Comparison of ENCODE assay signal across 8 cellular contexts in the genomic region with DNA sequence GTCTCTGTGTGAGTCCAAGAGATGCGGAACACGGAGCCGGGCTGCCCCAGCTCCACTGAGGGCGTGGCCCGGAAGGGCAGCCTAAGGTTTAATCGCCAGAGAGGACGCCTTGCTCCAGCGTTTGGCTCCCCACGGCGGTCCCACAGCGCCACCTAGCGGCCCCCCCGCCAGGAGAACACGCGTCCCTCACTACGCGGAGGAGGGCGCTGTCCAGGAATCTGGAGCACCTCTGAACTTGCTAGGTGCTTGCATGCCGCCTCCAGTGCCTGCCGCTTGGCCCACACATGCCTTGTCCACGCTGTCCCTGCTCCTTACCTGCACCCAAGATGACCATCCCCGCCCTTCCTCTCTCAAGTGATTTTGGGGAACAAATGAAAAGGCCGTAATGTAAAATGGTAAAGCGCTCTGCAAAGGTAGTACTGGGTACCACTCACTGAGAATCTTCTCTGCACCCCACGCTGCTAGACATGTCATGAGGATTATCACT. TPM values are rescaled to one million over a fixed set of nuclear protein-coding genes. Genes with fewer than 3 reads are reported as not detected.
DNase-seq lines count a peak whose midpoint lies in the region; ATAC-seq and TF ChIP-seq lines count a peak whose summit lies in the region.

No MANE protein-coding gene starts in this region.

- intact Hi-C loops in cardiac septum (cut with DNase I) (loop anchor here (1.0 to 2.0 kb wide), 2 partner anchors 217 to 393 kb away; no protein-coding TSS in a partner anchor), uterus (cut with DNase I; ENCODE audit: low total_unique reads) (loop anchor here (10.0 kb wide), 2 partner anchors 225 to 385 kb away; a partner anchor contains a TSS)

- peak; percentile 93 for DNase-seq in NAMALWA (ENCODE audit: low spot score)
- DNase-seq in SKM-1 (lab: John Stamatoyannopoulos, UW; ENCODE audit: unreplicated experiment): peak; percentile 80
- peak; percentile 92 for DNase-seq in cardiac septum (ENCODE audit: low spot score)
- peak; percentile 96 for DNase-seq in progenitor cell of endocrine pancreas (ENCODE audit: low spot score, unreplicated experiment)
- peak; percentile 79 to 80 for DNase-seq in uterus

- H3K27ac Mint-ChIP-seq in activated naive CD4-positive, alpha-beta T cell treated with anti-CD3 and anti-CD28 coated beads, Interleukin-2, amount 50 U/mL, for 24 hours: no peak overlapping the region
- H3K27ac Mint-ChIP-seq in progenitor cell of endocrine pancreas: no peak overlapping the region

- no peaks in the 10 kb centered on the region for H3K36me3 ChIP-seq in uterus

- H3K27me3 ChIP-seq in uterus: no peaks in the 10 kb centered on the region

- no peaks in the 10 kb centered on the region for H3K9me3 ChIP-seq in uterus

- no peaks in the 10 kb centered on the region for H3K36me3 Mint-ChIP-seq in activated naive CD4-positive, alpha-beta T cell treated with anti-CD3 and anti-CD28 coated beads, Interleukin-2, amount 50 U/mL, for 24 hours
- H3K36me3 Mint-ChIP-seq in progenitor cell of endocrine pancreas (ENCODE audit: insufficient read depth): no peaks in the 10 kb centered on the region

- peak overlapping the region; percentile 72 for H3K4me3 Mint-ChIP-seq in activated naive CD4-positive, alpha-beta T cell treated with anti-CD3 and anti-CD28 coated beads, Interleukin-2, amount 50 U/mL, for 24 hours
- H3K4me3 Mint-ChIP-seq in progenitor cell of endocrine pancreas (ENCODE audit: low read depth): peak overlapping the region; percentile 45

- no peak overlapping the region for H3K4me3 ChIP-seq in uterus

- no peak overlapping the region for H3K27ac ChIP-seq in uterus

- no peak for TF ChIP-seq POLR2A in uterus (IDR thresholded peaks at IDR 0.05)

- H3K4me1 ChIP-seq in uterus: no peaks in the 10 kb centered on the region

- TF ChIP-seq CTCF in GM12873 (IDR thresholded peaks at IDR 0.05; ENCODE audit: insufficient read depth, low read depth, low read length, missing control alignments): peak; percentile 98
- peak; percentile 100 for TF ChIP-seq CTCF in progenitor cell of endocrine pancreas (IDR thresholded peaks at IDR 0.05; ENCODE audit: unreplicated experiment)
- peak; percentile 96 to 100 (median 100) for TF ChIP-seq CTCF in uterus (IDR thresholded peaks at IDR 0.05)

- peaks cover 15% of the 10 kb centered on the region for H3K27me3 Mint-ChIP-seq in activated naive CD4-positive, alpha-beta T cell treated with anti-CD3 and anti-CD28 coated beads, Interleukin-2, amount 50 U/mL, for 24 hours
- peaks cover 85% of the 10 kb centered on the region for H3K27me3 Mint-ChIP-seq in progenitor cell of endocrine pancreas

- H3K9me3 Mint-ChIP-seq in activated naive CD4-positive, alpha-beta T cell treated with anti-CD3 and anti-CD28 coated beads, Interleukin-2, amount 50 U/mL, for 24 hours: no peaks in the 10 kb centered on the region
- H3K9me3 Mint-ChIP-seq in progenitor cell of endocrine pancreas (ENCODE audit: low read depth): no peaks in the 10 kb centered on the region

- peak; percentile 94 for ATAC-seq in HG02610 (IDR thresholded peaks at IDR 0.05; ENCODE audit: unreplicated experiment)

- peaks cover 16% of the 10 kb centered on the region for H3K4me1 Mint-ChIP-seq in activated naive CD4-positive, alpha-beta T cell treated with anti-CD3 and anti-CD28 coated beads, Interleukin-2, amount 50 U/mL, for 24 hours
- H3K4me1 Mint-ChIP-seq in progenitor cell of endocrine pancreas (ENCODE audit: low read depth): no peaks in the 10 kb centered on the region

RNA-seq across cellular contexts. Expression of a gene that starts 14.4 kb away (rescaled TPM):
- total RNA-seq in cardiac septum: 67.6 TPM
- 35.7 and 39.5 TPM in 2 replicates for total RNA-seq in progenitor cell of endocrine pancreas
- total RNA-seq in uterus: 100 to 1,000 TPM in 1 of 4 donors, 10 to 100 TPM in 3; 47.8 to 118 (median 76.5) TPM
